In the genomic region with DNA sequence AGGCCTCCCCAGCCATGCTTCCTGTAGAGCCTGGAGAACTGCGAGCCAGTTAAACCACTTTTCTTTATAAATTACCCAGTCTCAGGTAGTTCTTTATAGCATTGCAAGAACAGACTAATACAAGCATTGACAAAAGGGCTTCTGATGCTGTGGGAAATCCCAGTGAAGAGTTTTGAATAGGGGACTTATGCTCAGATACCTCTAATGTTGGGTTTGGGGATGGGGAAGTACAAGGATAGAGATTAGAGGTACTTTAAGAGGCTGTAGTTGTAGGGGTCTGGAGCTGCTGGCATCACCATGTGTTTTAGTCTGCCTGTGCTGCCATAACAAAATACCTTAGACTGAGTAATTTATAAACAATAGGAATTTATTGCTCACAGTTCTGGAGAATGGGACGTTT, we compare ENCODE assay signal across 20 cellular contexts. TPM values are rescaled to one million over a fixed set of nuclear protein-coding genes. Genes with fewer than 3 reads are reported as not detected.
A peak's percentile ranks its signal among the peaks of the same experiment; 100 is the strongest.
DNase-seq lines count a peak whose midpoint lies in the region; FAIRE-seq and TF ChIP-seq lines count a peak whose summit lies in the region.
"Had no signal": no experiment of that assay in that cellular context is flagged by ENCODE, and none has a peak within 500 bp of the region (broad histone marks: within the 10 kb centered on the region; RNA-seq: fewer than 3 reads in every experiment).

No MANE protein-coding gene starts in this region.

- H3K9me3 Mint-ChIP-seq in MCF 10A (ENCODE audit: unreplicated experiment) (no peaks in the 10 kb centered on the region), H9 (no peaks in the 10 kb centered on the region)
- no peaks in the 10 kb centered on the region for H3K9me3 Mint-ChIP-seq in dendritic cell treated with granulocyte-macrophage colony-stimulating factor and Interleukin-4, amounts not matched to agents 40 ng/mL and 50 ng/mL, for 4 days
- H3K9me3 Mint-ChIP-seq: CD4-positive, CD25-positive, alpha-beta regulatory T cell; CD8-positive, alpha-beta memory T cell had no signal

- H2BK120ac ChIP-seq in H9 (ENCODE audit: low read depth, low read length, poor library complexity, severe bottlenecking), result no peak overlapping the region

- H3K18ac ChIP-seq in H9 (ENCODE audit: insufficient read length, low read depth, low read length), result no peak overlapping the region

- H2BK15ac ChIP-seq in H9 (ENCODE audit: low read depth, low read length), result no peak overlapping the region

- no peak overlapping the region for H2BK5ac ChIP-seq in H9 (ENCODE audit: insufficient read length, low read length)

- no peak overlapping the region for H3T11ph ChIP-seq in H9 (ENCODE audit: low read length)

- H2AK5ac ChIP-seq in H9 (ENCODE audit: insufficient read length, low read length), result no peak overlapping the region

- no peaks in the 10 kb centered on the region for H3K23me2 ChIP-seq in H9 (ENCODE audit: insufficient read length, low read depth, low read length, poor library complexity, severe bottlenecking)

- BruUV-seq in MCF 10A (replicated peaks; lab: Mats Ljungman, UMichigan) (no TSS peak), mammary epithelial cell (replicated peaks; lab: Mats Ljungman, UMichigan) (no TSS peak)

- H3K36me3 ChIP-seq in mammary epithelial cell (ENCODE audit: insufficient read depth, low read length) (no peaks in the 10 kb centered on the region), colonic mucosa (no peaks in the 10 kb centered on the region)
- H3K36me3 ChIP-seq: BE2C had no signal

- no peak overlapping the region for H2BK12ac ChIP-seq in H9 (ENCODE audit: insufficient read length, low read depth, low read length)

- no peak overlapping the region for H3K9ac ChIP-seq in mammary epithelial cell (ENCODE audit: insufficient read depth, low read length)
- no peak overlapping the region for H3K9ac ChIP-seq in H9 (ENCODE audit: extremely low read depth, insufficient read length, low read length)
- H3K9ac ChIP-seq in colonic mucosa (ENCODE audit: low read depth in 2 of 2, low read length in 2 of 2), result no peak overlapping the region

- no peak for FAIRE-seq in frontal cortex (lab: Jason Lieb, UNC)
- FAIRE-seq: A204.1, G401.6, GM18507 had no signal

- H3K23ac ChIP-seq in H9 (ENCODE audit: insufficient read length, low read depth, low read length), result no peak overlapping the region

- in situ Hi-C loops in mammary epithelial cell (cut with MboI; ENCODE audit: low sequenced_read_pairs in 2 of 2), result loop anchor here in 1 of 2 donors (25.0 kb wide), 1 partner anchor 357 kb away; no protein-coding TSS in a partner anchor

- peak overlapping the region; percentile 9 for H3K27ac Mint-ChIP-seq in MCF 10A (ENCODE audit: low read depth, unreplicated experiment)
- H3K27ac Mint-ChIP-seq in H9, result peak overlapping the region in 2 of 3 experiments; percentile 19 to 93; a peak in 3 of 7 replicates
- H3K27ac Mint-ChIP-seq in dendritic cell treated with granulocyte-macrophage colony-stimulating factor and Interleukin-4, amounts not matched to agents 40 ng/mL and 50 ng/mL, for 4 days, result peak overlapping the region; percentile 61

- H3K14ac ChIP-seq in H9 (ENCODE audit: insufficient read depth, low read length), result no peak overlapping the region

- POLR2A ChIA-PET in MCF 10A (lab: Yijun Ruan, JAX), result interaction anchor here (1.4 to 2.2 kb wide), 2 partner anchors 10 to 61 kb away, joined by 5 to 13 read pairs; a partner anchor contains a TSS

- no peak overlapping the region for H4K91ac ChIP-seq in H9 (ENCODE audit: insufficient read length, low read depth, low read length)

- H4K20me1 ChIP-seq in mammary epithelial cell (ENCODE audit: insufficient read depth, low read length) (no peaks in the 10 kb centered on the region), H9 (ENCODE audit: control insufficient read depth, insufficient read depth, insufficient read length) (no peaks in the 10 kb centered on the region)

- 90% methylated on average over 2 of the region's 2 CpGs for WGBS in mammary epithelial cell (ENCODE audit: low coverage, missing lambda C conversion rate)
- WGBS in H9 (ENCODE audit: extremely low coverage, insufficient read length, low lambda C conversion rate), result no CpG with 5 or more reads among the region's 2 CpGs

- H3K27ac ChIP-seq in mammary epithelial cell (ENCODE audit: insufficient read depth, low read depth, low read length) (no peak overlapping the region), H9 (ENCODE audit: insufficient read length, low read depth, low read length) (no peak overlapping the region), colonic mucosa (no peak overlapping the region)

- no peak overlapping the region for H4K5ac ChIP-seq in H9 (ENCODE audit: insufficient read length, low read depth, low read length)

- H3K56ac ChIP-seq in H9 (ENCODE audit: insufficient read length, low read depth, low read length), result no peak overlapping the region

- H3K36me3 Mint-ChIP-seq in MCF 10A (ENCODE audit: insufficient read depth, unreplicated experiment) (peaks cover 6% of the 10 kb centered on the region), H9 (ENCODE audit: insufficient read depth in 1 of 3, low read depth in 3 of 3) (no peaks in the 10 kb centered on the region; a peak in 2 of 7 replicates)
- peaks cover 5% of the 10 kb centered on the region for H3K36me3 Mint-ChIP-seq in dendritic cell treated with granulocyte-macrophage colony-stimulating factor and Interleukin-4, amounts not matched to agents 40 ng/mL and 50 ng/mL, for 4 days (ENCODE audit: low read depth)

- CTCF ChIA-PET in MCF 10A (lab: Yijun Ruan, JAX) (interaction anchor here (0.6 to 1.6 kb wide), 2 partner anchors 93 to 345 kb away, joined by 3 to 4 read pairs; no protein-coding TSS in a partner anchor), mammary epithelial cell (lab: Charles Lee; ENCODE audit: low non-redundant PET) (no interaction called here)

- peaks cover 4% of the 10 kb centered on the region for H3K79me1 ChIP-seq in H9 (ENCODE audit: insufficient read depth, low read depth, low read length, poor library complexity, severe bottlenecking)

- H3K4me3 ChIP-seq in mammary epithelial cell (replicated peaks in 1 of 3; ENCODE audit: insufficient read depth in 1 of 3, low read depth in 2 of 3, low read length in 3 of 3), result no peak overlapping the region
- H3K4me3 ChIP-seq in colonic mucosa, result no peak overlapping the region

- dilution Hi-C loops in mammary epithelial cell (cut with HindIII; ENCODE audit: low sequenced_read_pairs), result no loop called here

- no peak overlapping the region for H2AFZ ChIP-seq in mammary epithelial cell (ENCODE audit: low read depth, low read length)
- H2AFZ ChIP-seq in H9 (ENCODE audit: low read length), result no peak overlapping the region

- H3K79me2 ChIP-seq in mammary epithelial cell (ENCODE audit: insufficient read depth, low read length), result peaks cover 47% of the 10 kb centered on the region
- peaks cover 6% of the 10 kb centered on the region; the same call in 1 of the 2 replicates for H3K79me2 ChIP-seq in H9 (ENCODE audit: insufficient read depth, low read length)

- H3K27me3 Mint-ChIP-seq in MCF 10A (ENCODE audit: insufficient read depth, unreplicated experiment), result no peaks in the 10 kb centered on the region
- no peaks in the 10 kb centered on the region for H3K27me3 Mint-ChIP-seq in H9 (ENCODE audit: low read depth)
- no peaks in the 10 kb centered on the region for H3K27me3 Mint-ChIP-seq in dendritic cell treated with granulocyte-macrophage colony-stimulating factor and Interleukin-4, amounts not matched to agents 40 ng/mL and 50 ng/mL, for 4 days
- H3K27me3 Mint-ChIP-seq: CD4-positive, CD25-positive, alpha-beta regulatory T cell had no signal

- intact Hi-C loops in MCF 10A (cut with micrococcal nuclease) (no loop called here), mammary epithelial cell (cut with micrococcal nuclease) (no loop called here), colonic mucosa (cut with DNase I) (no loop called here)
- intact Hi-C loops in dendritic cell treated with granulocyte-macrophage colony-stimulating factor and Interleukin-4, amounts not matched to agents 40 ng/mL and 50 ng/mL, for 4 days (cut with micrococcal nuclease), result no loop called here

- no peak overlapping the region for H2BK20ac ChIP-seq in H9 (ENCODE audit: low read depth, low read length, poor library complexity, severe bottlenecking)

- DNase-seq in MCF 10A (ENCODE audit: unreplicated experiment), result no peak
- no peak for DNase-seq in mammary epithelial cell
- DNase-seq in H9, result no peak
- DNase-seq in colonic mucosa, result no peak
- no peak for DNase-seq in frontal cortex (ENCODE audit: low spot score in 2 of 2)
- DNase-seq in HK-2 (ENCODE audit: unreplicated experiment), result no peak
- DNase-seq: ACHN; BE2C; C1 segment of cervical spinal cord; CD4-positive, CD25-positive, alpha-beta regulatory T cell; CD8-positive, alpha-beta memory T cell; COR-L47; DMS 273 treated with DMSO at 0.1 percent for 48 hours; DMS53; GOT3; H7 had no signal

- no peak overlapping the region for H4K8ac ChIP-seq in H9 (replicated peaks; ENCODE audit: insufficient read length, low read depth, low read length)

- no peak for TF ChIP-seq CTCF in MCF 10A (IDR thresholded peaks at IDR 0.05; ENCODE audit: unreplicated experiment)
- no peak for TF ChIP-seq CTCF in mammary epithelial cell (conservative IDR thresholded peaks at IDR 0.05 in 1 of 2, IDR thresholded peaks at IDR 0.05 in 1 of 2; ENCODE audit: extremely low read depth in 1 of 2, insufficient read depth in 1 of 2, low read depth in 1 of 2, low read length in 2 of 2)
- TF ChIP-seq CTCF in H9 (conservative IDR thresholded peaks at IDR 0.05), result no peak
- no peak for TF ChIP-seq CTCF in colonic mucosa (IDR thresholded peaks at IDR 0.05)

- H3K4ac ChIP-seq in H9 (ENCODE audit: low read depth, low read length), result no peak overlapping the region

- no peaks in the 10 kb centered on the region for H3K27me3 ChIP-seq in mammary epithelial cell (ENCODE audit: insufficient read depth, low read length)
- no peaks in the 10 kb centered on the region for H3K27me3 ChIP-seq in H9 (ENCODE audit: insufficient read depth, low read length)
- no peaks in the 10 kb centered on the region for H3K27me3 ChIP-seq in colonic mucosa
- H3K27me3 ChIP-seq: BE2C had no signal

- H3K4me2 ChIP-seq in mammary epithelial cell (ENCODE audit: insufficient read depth, low read depth, low read length) (no peak overlapping the region), H9 (ENCODE audit: insufficient read depth, insufficient read length, low read length) (no peak overlapping the region)

- H3K4me1 ChIP-seq in mammary epithelial cell (ENCODE audit: insufficient read depth, low read length) (peaks cover 4% of the 10 kb centered on the region), H9 (ENCODE audit: insufficient read depth, low read length) (no peaks in the 10 kb centered on the region), colonic mucosa (no peaks in the 10 kb centered on the region)

- H3K4me1 Mint-ChIP-seq in MCF 10A (ENCODE audit: insufficient read depth, unreplicated experiment) (peaks cover 11% of the 10 kb centered on the region), H9 (peaks cover 9 to 16% of the 10 kb centered on the region in 2 experiments)
- peaks cover 36% of the 10 kb centered on the region for H3K4me1 Mint-ChIP-seq in dendritic cell treated with granulocyte-macrophage colony-stimulating factor and Interleukin-4, amounts not matched to agents 40 ng/mL and 50 ng/mL, for 4 days (ENCODE audit: low read depth)

- H3K4me3 Mint-ChIP-seq in MCF 10A (ENCODE audit: unreplicated experiment), result no peak overlapping the region
- H3K4me3 Mint-ChIP-seq in H9, result no peak overlapping the region
- H3K4me3 Mint-ChIP-seq in dendritic cell treated with granulocyte-macrophage colony-stimulating factor and Interleukin-4, amounts not matched to agents 40 ng/mL and 50 ng/mL, for 4 days, result no peak overlapping the region
- H3K4me3 Mint-ChIP-seq: CD8-positive, alpha-beta memory T cell had no signal

- H3K9me3 ChIP-seq in mammary epithelial cell (replicated peaks; ENCODE audit: insufficient read depth, low read length) (no peaks in the 10 kb centered on the region), H9 (ENCODE audit: control insufficient read depth, low read depth, low read length) (no peaks in the 10 kb centered on the region), colonic mucosa (no peaks in the 10 kb centered on the region)
- H3K9me3 ChIP-seq: BE2C had no signal

RNA-seq across cellular contexts. Expression of a gene that starts 8.8 kb away (rescaled TPM):
- total RNA-seq in MCF 10A (2022) (11.2 and 12.9 TPM in 2 replicates), mammary epithelial cell (1 to 10 TPM; 6.8 to 10.0 TPM), H9 (2021) (7.1 and 7.9 TPM in 2 replicates), colonic mucosa (1 to 10 TPM; 5.0 to 8.8 TPM), frontal cortex (8.2 TPM)
- polyA plus RNA-seq in mammary epithelial cell, result 1.9 TPM
- polyA minus RNA-seq in mammary epithelial cell, result 6.3 TPM

RNA-seq across cellular contexts. Expression of a gene that starts 9.9 kb away (rescaled TPM):
- total RNA-seq in MCF 10A (2022) (33.0 and 44.5 TPM in 2 replicates), mammary epithelial cell (10 to 100 TPM; 14.0 to 23.4 TPM), H9 (2021) (10.6 and 11.6 TPM in 2 replicates), colonic mucosa (10 to 100 TPM; 22.6 to 24.9 TPM), frontal cortex (12.6 TPM)
- 12.5 TPM for polyA plus RNA-seq in mammary epithelial cell
- 6.5 TPM for polyA minus RNA-seq in mammary epithelial cell

Comparison
In these comparisons a context has a peak if more than half of its experiments do, and no peak if none do; other contexts are left out.
1. H3K27ac Mint-ChIP-seq: peak in every context shown above with its lines; median percentile 61 in dendritic cell treated with granulocyte-macrophage colony-stimulating factor and Interleukin-4, amounts not matched to agents 40 ng/mL and 50 ng/mL, for 4 days; 56 in H9; 9 in MCF 10A.